ENCODE assay signal across 7 cellular contexts in the genomic region with DNA sequence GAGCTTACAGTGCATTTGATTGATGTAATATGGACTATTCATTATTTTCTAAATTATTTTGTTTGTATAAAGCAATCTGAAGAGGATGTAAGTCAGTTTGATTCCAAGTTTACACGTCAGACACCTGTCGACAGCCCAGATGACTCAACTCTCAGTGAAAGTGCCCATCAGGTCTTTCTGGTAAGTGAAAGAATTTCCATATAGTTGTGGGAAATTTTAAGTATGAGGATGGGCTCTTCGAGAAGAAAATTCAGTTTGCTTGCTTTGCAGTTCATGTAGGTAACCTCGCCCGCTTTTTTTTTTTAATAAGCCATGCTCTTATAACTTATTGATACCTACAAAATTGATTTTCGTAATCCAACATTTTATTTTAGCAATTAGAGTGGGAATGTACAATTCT.
DNase-seq lines count a peak whose midpoint lies in the region; ATAC-seq, FAIRE-seq and TF ChIP-seq lines count a peak whose summit lies in the region.
"Not testable (repeated sequence)": the region's sequence is repeated elsewhere in the genome, so short reads cannot be mapped to it uniquely, and the experiment has no call there.

No MANE protein-coding gene starts in this region.

- not testable (repeated sequence) for H3K9ac ChIP-seq in PC-3 (ENCODE audit: low read length)

- not testable (repeated sequence) for H3K4me3 ChIP-seq in HEK293 (ENCODE audit: low read depth, low read length); PC-3 (ENCODE audit: low read length); PC-9; bronchial epithelial cell (ENCODE audit: low read depth, low read length); epithelial cell of esophagus (ENCODE audit: low read length)

- H3K27me3 ChIP-seq in PC-3 (ENCODE audit: low read length), result peaks cover 37% of the 10 kb centered on the region
- H3K27me3 ChIP-seq in PC-9 (ENCODE audit: insufficient read depth, low read depth); bronchial epithelial cell (ENCODE audit: control insufficient read depth, insufficient read depth, low read length): not testable (repeated sequence)

- DNase-seq in DMS53 (lab: John Stamatoyannopoulos, UW) (peak; percentile 14), PC-3 (peak; percentile 37), PC-9 (peak; percentile 7 to 66), MCF 10A (ENCODE audit: unreplicated experiment) (peak; percentile 5), bronchial epithelial cell (ENCODE audit: low read depth) (peak; percentile 44), epithelial cell of esophagus (ENCODE audit: low read depth) (peak; percentile 63)

- CTCF ChIA-PET in HEK293 (lab: Yijun Ruan, JAX); PC-3 (lab: Charles Lee); PC-9 (lab: Charles Lee); MCF 10A (lab: Yijun Ruan, JAX): not testable (repeated sequence)

- not testable (repeated sequence) for H2AFZ ChIP-seq in PC-3 (ENCODE audit: low read length); PC-9

- not testable (repeated sequence) for FAIRE-seq in bronchial epithelial cell (lab: Jason Lieb, UNC)

- H4K20me1 ChIP-seq in PC-3 (ENCODE audit: low read length); PC-9 (ENCODE audit: insufficient read depth): not testable (repeated sequence)

- BruUV-seq in PC-3 (replicated peaks; lab: Mats Ljungman, UMichigan); PC-9 (replicated peaks; lab: Mats Ljungman, UMichigan); MCF 10A (replicated peaks; lab: Mats Ljungman, UMichigan): not testable (repeated sequence)

- ATAC-seq in PC-3, result not testable (repeated sequence)

- not testable (repeated sequence) for H3K4me1 ChIP-seq in HEK293 (ENCODE audit: control insufficient read depth, insufficient read depth, low read length); PC-3 (ENCODE audit: insufficient read depth, low read length); PC-9 (replicated peaks; ENCODE audit: insufficient read depth)

- not testable (repeated sequence) for H3K36me3 ChIP-seq in HEK293 (ENCODE audit: control insufficient read depth in 2 of 2, insufficient read depth in 1 of 2, low read length in 2 of 2); PC-3 (ENCODE audit: low read depth, low read length); PC-9 (ENCODE audit: low read depth); bronchial epithelial cell (ENCODE audit: control insufficient read depth, insufficient read depth, low read length)

- POLR2A ChIA-PET in HEK293 (lab: Yijun Ruan, JAX), result interaction anchor here (0.7 kb wide), 1 partner anchor 1158 kb away, joined by 4 read pairs; no protein-coding TSS in a partner anchor
- POLR2A ChIA-PET in PC-3 (lab: Charles Lee; ENCODE audit: unreplicated experiment); PC-9 (lab: Charles Lee; ENCODE audit: unreplicated experiment); MCF 10A (lab: Yijun Ruan, JAX): not testable (repeated sequence)

- intact Hi-C loops in PC-3 (cut with micrococcal nuclease); PC-9 (cut with micrococcal nuclease; ENCODE audit: unreplicated experiment); MCF 10A (cut with micrococcal nuclease): not testable (repeated sequence)

- not testable (repeated sequence) for H3K79me2 ChIP-seq in PC-3 (ENCODE audit: low read length); PC-9 (ENCODE audit: low read depth)

- H3F3A ChIP-seq in PC-3 (ENCODE audit: low read length, unreplicated experiment); PC-9 (ENCODE audit: insufficient read depth, low read depth): not testable (repeated sequence)

- H3K27ac ChIP-seq in HEK293 (ENCODE audit: extremely low read depth, low read depth, low read length); PC-3 (ENCODE audit: low read length); PC-9: not testable (repeated sequence)

- H3K27ac Mint-ChIP-seq in MCF 10A (ENCODE audit: low read depth, unreplicated experiment), result not testable (repeated sequence)

- H3K4me1 Mint-ChIP-seq in MCF 10A (ENCODE audit: insufficient read depth, unreplicated experiment), result not testable (repeated sequence)

- not testable (repeated sequence) for H3K9me3 ChIP-seq in HEK293 (ENCODE audit: control insufficient read depth, insufficient read depth, low read depth, low read length); PC-3 (ENCODE audit: low read length); PC-9 (ENCODE audit: insufficient read depth, low read depth)

- not testable (repeated sequence) for H3K9me2 ChIP-seq in PC-3 (replicated peaks; ENCODE audit: low read length); PC-9 (ENCODE audit: insufficient read depth)

- not testable (repeated sequence) for H3K4me2 ChIP-seq in PC-3 (ENCODE audit: low read length); PC-9

- H3K36me3 Mint-ChIP-seq in MCF 10A (ENCODE audit: insufficient read depth, unreplicated experiment), result not testable (repeated sequence)

- not testable (repeated sequence) for H3K4me3 Mint-ChIP-seq in MCF 10A (ENCODE audit: unreplicated experiment)

- H3K9me3 Mint-ChIP-seq in MCF 10A (ENCODE audit: unreplicated experiment), result not testable (repeated sequence)

- TF ChIP-seq CTCF in HEK293 (tag by site-specific recombination; IDR thresholded peaks at IDR 0.05); PC-3 (conservative IDR thresholded peaks at IDR 0.05; ENCODE audit: low read depth, low read length); PC-9 (conservative IDR thresholded peaks at IDR 0.05); MCF 10A (IDR thresholded peaks at IDR 0.05; ENCODE audit: unreplicated experiment); bronchial epithelial cell (IDR thresholded peaks at IDR 0.05; ENCODE audit: insufficient read depth, low read length, severe bottlenecking); epithelial cell of esophagus (IDR thresholded peaks at IDR 0.05; ENCODE audit: insufficient read depth, low read depth, low read length, missing control alignments): not testable (repeated sequence)

- H3K27me3 Mint-ChIP-seq in MCF 10A (ENCODE audit: insufficient read depth, unreplicated experiment), result peaks cover 43% of the 10 kb centered on the region

TF ChIP-seq in HEK293, 187 proteins besides CTCF, POLR2A, EP300 and RAD21:
- 0 out of 2 replicates have a peak, but pooled peaks have one; percentile 32 for TF ChIP-seq SCRT2 (tag by site-specific recombination; IDR thresholded peaks at IDR 0.05)

Comparison
In these comparisons a context has a peak if more than half of its experiments do, and no peak if none do; other contexts are left out.
1. DNase-seq: peak in every context shown above with its lines; median percentile 63 in epithelial cell of esophagus; 44 in bronchial epithelial cell; 37 in PC-3; 36 in PC-9; 14 in DMS53; 5 in MCF 10A.